ENCODE assay signal across 23 cellular contexts in genomic region chr13:28964052-28964451, GRCh38.
"Had no signal": no experiment of that assay in that cellular context is flagged by ENCODE, and none has a peak within 500 bp of the region (broad histone marks: within the 10 kb centered on the region; RNA-seq: fewer than 3 reads in every experiment).

No MANE protein-coding gene starts in this region.

- H3K4me3 ChIP-seq: coronary artery, dorsolateral prefrontal cortex, esophagus muscularis mucosa, gastroesophageal sphincter, heart left ventricle, hepatocyte, left ventricle myocardium inferior, lower lobe of right lung, mucosa of descending colon had no signal

- H3K36me3 ChIP-seq: esophagus muscularis mucosa, gastroesophageal sphincter, heart left ventricle, left ventricle myocardium inferior, lower lobe of right lung had no signal

- FAIRE-seq: colon, endothelial cell of umbilical vein, frontal cortex, kidney had no signal

- H3K79me2 ChIP-seq: hepatocyte had no signal

- H3K4me2 ChIP-seq: hepatocyte had no signal

- DNase-seq: dermis blood vessel endothelial cell; dorsolateral prefrontal cortex; effector CD4-positive, alpha-beta T cell; effector memory CD4-positive, alpha-beta T cell; foreskin keratinocyte; heart left ventricle; hypothalamus; immature natural killer cell; islet precursor cell; kidney; kidney glomerular epithelial cell; left ventricle myocardium inferior; lower lobe of right lung; mesenchymal stem cell; mucosa of descending colon; naive B cell had no signal

- H3K27me3 ChIP-seq: dorsolateral prefrontal cortex, esophagus muscularis mucosa, foreskin keratinocyte, gastroesophageal sphincter, heart left ventricle, hepatocyte had no signal

- H3K4me1 ChIP-seq: esophagus muscularis mucosa, foreskin keratinocyte, gastroesophageal sphincter, lower lobe of right lung had no signal

- H3K9me3 ChIP-seq: esophagus muscularis mucosa, gastroesophageal sphincter, heart left ventricle, left ventricle myocardium inferior, lower lobe of right lung, mucosa of descending colon had no signal

- H3K27ac ChIP-seq: coronary artery, dorsolateral prefrontal cortex, esophagus muscularis mucosa, foreskin keratinocyte, gastroesophageal sphincter, heart left ventricle, hepatocyte, left ventricle myocardium inferior, lower lobe of right lung had no signal

- ATAC-seq: foreskin keratinocyte, gastroesophageal sphincter, lower lobe of right lung, mucosa of descending colon had no signal

- H2AFZ ChIP-seq: hepatocyte had no signal
